In genomic region chr14:59406454-59407245, GRCh38 we compare ENCODE assay signal across 13 cellular contexts. TPM values are rescaled to one million over a fixed set of nuclear protein-coding genes. Genes with fewer than 3 reads are reported as not detected.
A peak's percentile ranks its signal among the peaks of the same experiment; 100 is the strongest.
DNase-seq lines count a peak whose midpoint lies in the region; ATAC-seq and TF ChIP-seq lines count a peak whose summit lies in the region.
"Had no signal": no experiment of that assay in that cellular context is flagged by ENCODE, and none has a peak within 500 bp of the region (broad histone marks: within the 10 kb centered on the region; RNA-seq: fewer than 3 reads in every experiment).

No MANE protein-coding gene starts in this region.

- H3K27me3 Mint-ChIP-seq in nephron (ENCODE audit: low read depth), result peaks cover 6% of the 10 kb centered on the region

- ATAC-seq in HG03521 (IDR thresholded peaks at IDR 0.05; ENCODE audit: unreplicated experiment) (no peak), GM19035 (IDR thresholded peaks at IDR 0.05; ENCODE audit: unreplicated experiment) (no peak)
- ATAC-seq in stimulated activated effector memory CD8-positive, alpha-beta T cell treated with anti-CD3 and anti-CD28 coated beads, Interleukin-12 subunit alpha, Interleukin-12 subunit beta, amount 100 ng/mL, for 72 hours, result no peak

- H3K27ac Mint-ChIP-seq in nephron, result peak overlapping the region; percentile 0 to 32 (median 13)
- H3K27ac Mint-ChIP-seq in stimulated activated effector memory CD8-positive, alpha-beta T cell treated with anti-CD3 and anti-CD28 coated beads, Interleukin-12 subunit alpha, Interleukin-12 subunit beta, amount 100 ng/mL, for 72 hours, result no peak overlapping the region
- H3K27ac Mint-ChIP-seq: T-helper 2 cell treated with Interferon-gamma antibody and Interleukin-4, amounts not matched to agents 5 μg/mL and 100 μg/mL, for 36 hours had no signal

- H3K9me3 Mint-ChIP-seq in nephron, result peaks cover 50% of the 10 kb centered on the region
- H3K9me3 Mint-ChIP-seq in stimulated activated effector memory CD8-positive, alpha-beta T cell treated with anti-CD3 and anti-CD28 coated beads, Interleukin-12 subunit alpha, Interleukin-12 subunit beta, amount 100 ng/mL, for 72 hours, result peaks cover 12% of the 10 kb centered on the region

- H3K27me3 ChIP-seq in AG04450 (ENCODE audit: control insufficient read depth, insufficient read depth, low read length), result no peaks in the 10 kb centered on the region
- H3K27me3 ChIP-seq: pancreas had no signal

- H3K4me3 ChIP-seq in AG04450 (ENCODE audit: low read depth, low read length) (peak overlapping the region; percentile 23; the same call in 1 of the 2 replicates), fibroblast of the aortic adventitia (ENCODE audit: low read depth, low read length) (no peak overlapping the region)
- H3K4me3 ChIP-seq: pancreas had no signal

- CTCF ChIA-PET in AG04450 (lab: Charles Lee), result interaction anchor here (0.6 to 1.8 kb wide), 4 partner anchors 32 to 278 kb away, joined by 3 to 8 read pairs (median 4); no protein-coding TSS in a partner anchor

- peak; percentile 11 for DNase-seq in AG04450 (ENCODE audit: low read depth, low spot score)
- DNase-seq in amniotic epithelial cell (ENCODE audit: low read depth), result peak; percentile 81
- DNase-seq in fibroblast of the aortic adventitia (ENCODE audit: low read depth), result peak; percentile 86
- DNase-seq in NK-92 treated with Interleukin-12 subunit alpha and Interleukin-12 subunit beta, amount 100 ng/mL, for 24 hours (lab: John Stamatoyannopoulos, UW), result no peak
- no peak for DNase-seq in stimulated activated effector memory CD8-positive, alpha-beta T cell treated with anti-CD3 and anti-CD28 coated beads, Interleukin-12 subunit alpha, Interleukin-12 subunit beta, amount 100 ng/mL, for 72 hours (ENCODE audit: low spot score in 2 of 2)
- DNase-seq: activated T-cell treated with anti-CD3 and anti-CD28 coated beads for 4 hours, cerebellar nuclear complex, NCI-H82, pancreas had no signal

- peak overlapping the region; percentile 83 for H3K27ac ChIP-seq in AG04450 (ENCODE audit: low read depth, low read length)

- peaks cover 9% of the 10 kb centered on the region for H3K4me1 Mint-ChIP-seq in nephron
- no peaks in the 10 kb centered on the region for H3K4me1 Mint-ChIP-seq in stimulated activated effector memory CD8-positive, alpha-beta T cell treated with anti-CD3 and anti-CD28 coated beads, Interleukin-12 subunit alpha, Interleukin-12 subunit beta, amount 100 ng/mL, for 72 hours

- POLR2A ChIA-PET in AG04450 (lab: Yijun Ruan, JAX), result interaction anchor here (0.7 kb wide), 1 partner anchor 59 kb away, joined by 3 read pairs; no protein-coding TSS in a partner anchor

- peaks cover 12% of the 10 kb centered on the region for H3K36me3 Mint-ChIP-seq in nephron (ENCODE audit: low read depth)
- H3K36me3 Mint-ChIP-seq in stimulated activated effector memory CD8-positive, alpha-beta T cell treated with anti-CD3 and anti-CD28 coated beads, Interleukin-12 subunit alpha, Interleukin-12 subunit beta, amount 100 ng/mL, for 72 hours, result no peaks in the 10 kb centered on the region

- peaks cover 14% of the 10 kb centered on the region for H3K9me3 ChIP-seq in AG04450 (ENCODE audit: control insufficient read depth, insufficient read depth, low read length)
- H3K9me3 ChIP-seq: pancreas had no signal

- H3K4me3 Mint-ChIP-seq in nephron, result no peak overlapping the region
- no peak overlapping the region for H3K4me3 Mint-ChIP-seq in stimulated activated effector memory CD8-positive, alpha-beta T cell treated with anti-CD3 and anti-CD28 coated beads, Interleukin-12 subunit alpha, Interleukin-12 subunit beta, amount 100 ng/mL, for 72 hours
- H3K4me3 Mint-ChIP-seq: T-helper 2 cell treated with Interferon-gamma antibody and Interleukin-4, amounts not matched to agents 5 μg/mL and 100 μg/mL, for 36 hours had no signal

- TF ChIP-seq CTCF in AG04450 (IDR thresholded peaks at IDR 0.05; ENCODE audit: low read depth, low read length) (no peak), fibroblast of the aortic adventitia (IDR thresholded peaks at IDR 0.05; ENCODE audit: insufficient read depth, low read length) (no peak), nephron (IDR thresholded peaks at IDR 0.05; ENCODE audit: unreplicated experiment in 3 of 3) (no peak)

RNA-seq across cellular contexts. Expression of gene GPR135, which starts 58.5 kb away (rescaled TPM):
- 1.7 and 2.4 TPM in 2 replicates for polyA plus RNA-seq in AG04450 (2011; rRNA removed)
- 2.7 and 4.5 TPM in 2 replicates for polyA minus RNA-seq in AG04450 (2011; rRNA and poly(A)+ RNA removed)
- total RNA-seq in fibroblast of the aortic adventitia (ENCODE audit: low replicate concordance), result 1.7 and 4.3 TPM in 2 replicates

Comparison
In these comparisons a context has a peak if more than half of its experiments do, and no peak if none do; other contexts are left out.
1. DNase-seq: peak in AG04450 (single experiment), amniotic epithelial cell (single experiment) and fibroblast of the aortic adventitia (single experiment); none in NK-92 treated with Interleukin-12 subunit alpha and Interleukin-12 subunit beta, amount 100 ng/mL, for 24 hours (single experiment) and stimulated activated effector memory CD8-positive, alpha-beta T cell treated with anti-CD3 and anti-CD28 coated beads, Interleukin-12 subunit alpha, Interleukin-12 subunit beta, amount 100 ng/mL, for 72 hours (0 of 2).